In genomic region chr9:121222524-121223171, GRCh38 we compare ENCODE assay signal across 8 cellular contexts. TPM values are rescaled to one million over a fixed set of nuclear protein-coding genes. Genes with fewer than 3 reads are reported as not detected.
DNase-seq lines count a peak whose midpoint lies in the region; ATAC-seq and TF ChIP-seq lines count a peak whose summit lies in the region.

No MANE protein-coding gene starts in this region.

- 78% methylated on average over 12 of the region's 12 CpGs for WGBS in smooth muscle cell (ENCODE audit: low lambda C conversion rate)

- no peaks in the 10 kb centered on the region for H4K20me1 ChIP-seq in smooth muscle cell (ENCODE audit: low read depth)

- H3K4me1 ChIP-seq in smooth muscle cell (ENCODE audit: low read depth), result peaks cover 16% of the 10 kb centered on the region

- no peak overlapping the region for H3K9ac ChIP-seq in smooth muscle cell (ENCODE audit: low read depth)

- no peaks in the 10 kb centered on the region for H3K27me3 ChIP-seq in smooth muscle cell (ENCODE audit: low read depth)

- ATAC-seq in GM21515 (IDR thresholded peaks at IDR 0.05; ENCODE audit: unreplicated experiment), result no peak
- ATAC-seq in GM21825 (IDR thresholded peaks at IDR 0.05; ENCODE audit: unreplicated experiment), result no peak

- H2AFZ ChIP-seq in smooth muscle cell (ENCODE audit: low read depth), result no peak overlapping the region

- H3K4me3 ChIP-seq in Jurkat, Clone E6-1 (ENCODE audit: low read length), result no peak overlapping the region
- no peak overlapping the region for H3K4me3 ChIP-seq in smooth muscle cell

- no peaks in the 10 kb centered on the region for H3K9me3 ChIP-seq in smooth muscle cell (replicated peaks; ENCODE audit: low read depth)

- H3F3A ChIP-seq in smooth muscle cell (ENCODE audit: low read depth), result no peaks in the 10 kb centered on the region

- H3K36me3 ChIP-seq in smooth muscle cell (ENCODE audit: low read depth), result no peaks in the 10 kb centered on the region

- no peak overlapping the region for H3K27ac ChIP-seq in smooth muscle cell (ENCODE audit: low read depth)

- DNase-seq in COR-L47 (lab: John Stamatoyannopoulos, UW) (peak; percentile 32), SK-N-DZ (ENCODE audit: low spot score) (peak; percentile 20), foreskin melanocyte (peak; percentile 56), smooth muscle cell (lab: John Stamatoyannopoulos, UW; ENCODE audit: unreplicated experiment) (no peak), NCI-H187 treated with DMSO at 0.1 percent for 48 hours (lab: John Stamatoyannopoulos, UW) (no peak)
- peak; percentile 30 for DNase-seq in Jurkat, Clone E6-1 (ENCODE audit: low read depth, low spot score)

- no peak overlapping the region for H3K4me2 ChIP-seq in smooth muscle cell

- H3K79me2 ChIP-seq in smooth muscle cell (ENCODE audit: low read depth), result no peaks in the 10 kb centered on the region

- TF ChIP-seq CTCF in smooth muscle cell (IDR thresholded peaks at IDR 0.05; ENCODE audit: borderline replicate concordance, insufficient read depth, poor library complexity, severe bottlenecking), result peak; percentile 75

RNA-seq across cellular contexts. Expression of gene RAB14, which starts 21.0 kb away (rescaled TPM):
- 53.5 TPM for polyA plus RNA-seq in Jurkat, Clone E6-1 (2012; ENCODE audit: insufficient read depth, insufficient read length)
- 22.6 and 25.7 TPM in 2 replicates for polyA plus RNA-seq in SK-N-DZ (2014; cell fraction: cytosol; rRNA removed)
- polyA plus RNA-seq in SK-N-DZ (2014; cell fraction: nucleus; rRNA removed), result 15.6 and 23.5 TPM in 2 replicates
- total RNA-seq in smooth muscle cell, result 49.8 and 51.4 TPM in 2 replicates
- polyA plus RNA-seq in smooth muscle cell, result 49.3 and 54.4 TPM in 2 replicates

RNA-seq across cellular contexts. Expression of gene GSN, which starts 45.3 kb away (rescaled TPM):
- polyA plus RNA-seq in Jurkat, Clone E6-1 (2012; ENCODE audit: insufficient read depth, insufficient read length), result 21.1 TPM
- 0.10 and 1.2 TPM in 2 replicates for polyA plus RNA-seq in SK-N-DZ (2014; cell fraction: cytosol; rRNA removed)
- polyA plus RNA-seq in SK-N-DZ (2014; cell fraction: nucleus; rRNA removed), result 0.72 and 2.9 TPM in 2 replicates
- 337 and 430 TPM in 2 replicates for total RNA-seq in smooth muscle cell
- 529 and 685 TPM in 2 replicates for polyA plus RNA-seq in smooth muscle cell

Comparison
In these comparisons a context has a peak if more than half of its experiments do, and no peak if none do; other contexts are left out.
1. DNase-seq: peak in COR-L47 (single experiment), Jurkat, Clone E6-1 (single experiment), SK-N-DZ (single experiment) and foreskin melanocyte (single experiment); none in smooth muscle cell (single experiment) and NCI-H187 treated with DMSO at 0.1 percent for 48 hours (single experiment).